Comparison of ENCODE assay signal across 8 cellular contexts in genomic region chr14:69612759-69613145, GRCh38. TPM values are rescaled to one million over a fixed set of nuclear protein-coding genes. Genes with fewer than 3 reads are reported as not detected.
DNase-seq lines count a peak whose midpoint lies in the region; ATAC-seq lines count a peak whose summit lies in the region.

No MANE protein-coding gene starts in this region.

- peak overlapping the region; percentile 78 for H3K4me3 ChIP-seq in CD8-positive, alpha-beta memory T cell (ENCODE audit: low read length)
- peak overlapping the region; percentile 76 for H3K4me3 ChIP-seq in Karpas-422 (ENCODE audit: low read length)
- H3K4me3 ChIP-seq in mucosa of stomach (ENCODE audit: low read length) = peak overlapping the region; percentile 92

- H3K9me2 ChIP-seq in Karpas-422 (replicated peaks; ENCODE audit: insufficient read depth, low read length) = no peaks in the 10 kb centered on the region

- H3K4me1 Mint-ChIP-seq in CD8-positive, alpha-beta memory T cell = peaks cover 68 to 70% (median 70%) of the 10 kb centered on the region in 3 donors

- H3K79me2 ChIP-seq in Karpas-422 (ENCODE audit: low read length) = peaks cover 50% of the 10 kb centered on the region

- H3K36me3 ChIP-seq in CD8-positive, alpha-beta memory T cell (ENCODE audit: insufficient read depth, low read length) = no peaks in the 10 kb centered on the region
- H3K36me3 ChIP-seq in Karpas-422 (ENCODE audit: insufficient read depth, low read length) = peaks cover 14% of the 10 kb centered on the region
- H3K36me3 ChIP-seq in mucosa of stomach (ENCODE audit: control insufficient read depth, insufficient read depth, low read length) = no peaks in the 10 kb centered on the region

- H3K36me3 Mint-ChIP-seq in CD8-positive, alpha-beta memory T cell = peaks cover 0 to 3% (median 3%) of the 10 kb centered on the region in 3 donors

- intact Hi-C loops in sciatic nerve (cut with DNase I) = no loop called here

- ATAC-seq in sciatic nerve (no peak), HG03025 (IDR thresholded peaks at IDR 0.05; ENCODE audit: low FRiP score, unreplicated experiment) (no peak)

- peak overlapping the region; percentile 95 to 100 (median 100) for H3K27ac Mint-ChIP-seq in CD8-positive, alpha-beta memory T cell

- peak in 1 of 5 donors; percentile 16 for DNase-seq in CD8-positive, alpha-beta memory T cell
- no peak for DNase-seq in Karpas-422
- peak in 1 of 61 donors; percentile 43 for DNase-seq in caudate nucleus (lab: John Stamatoyannopoulos, UW)
- no peak for DNase-seq in sciatic nerve (ENCODE audit: low spot score)
- DNase-seq in NCI-H187 treated with DMSO at 0.1 percent for 48 hours (lab: John Stamatoyannopoulos, UW) = no peak
- DNase-seq in UCSD-AML1 (lab: John Stamatoyannopoulos, UW; ENCODE audit: unreplicated experiment) = no peak

- H2AFZ ChIP-seq in Karpas-422 (ENCODE audit: low read length) = no peak overlapping the region

- POLR2A ChIA-PET in CD8-positive, alpha-beta memory T cell (lab: Charles Lee) = interaction anchor here (0.7 to 3.2 kb wide), 4 partner anchors 12 to 154 kb away, joined by 3 to 30 read pairs (median 4); partner anchors contain the start of gene SRSF5

- H3K27ac ChIP-seq in CD8-positive, alpha-beta memory T cell (ENCODE audit: low read depth, low read length) = peak overlapping the region; percentile 66
- peak overlapping the region; percentile 97 for H3K27ac ChIP-seq in Karpas-422 (ENCODE audit: low read length)
- H3K27ac ChIP-seq in caudate nucleus (ENCODE audit: low read depth, low read length) = peak overlapping the region; percentile 81

- H3K9ac ChIP-seq in Karpas-422 (ENCODE audit: low read length) (peak overlapping the region; percentile 90), mucosa of stomach (ENCODE audit: low read length) (peak overlapping the region; percentile 95)

- H3K27me3 ChIP-seq in CD8-positive, alpha-beta memory T cell (ENCODE audit: insufficient read depth, low read length, poor library complexity, severe bottlenecking) = no peaks in the 10 kb centered on the region
- H3K27me3 ChIP-seq in Karpas-422 (ENCODE audit: low read length) (no peaks in the 10 kb centered on the region), mucosa of stomach (ENCODE audit: control insufficient read depth, insufficient read depth, low read length) (no peaks in the 10 kb centered on the region)

- H3K4me1 ChIP-seq in CD8-positive, alpha-beta memory T cell (ENCODE audit: insufficient read depth, low read length) = peaks cover 73% of the 10 kb centered on the region
- H3K4me1 ChIP-seq in Karpas-422 (ENCODE audit: low read length) (peaks cover 71% of the 10 kb centered on the region), mucosa of stomach (ENCODE audit: control insufficient read depth, insufficient read depth, low read length) (peaks cover 52% of the 10 kb centered on the region)

- no peaks in the 10 kb centered on the region for H4K20me1 ChIP-seq in Karpas-422 (ENCODE audit: insufficient read depth, low read depth, low read length)

- H3K4me2 ChIP-seq in Karpas-422 (ENCODE audit: low read depth, low read length, poor library complexity, severe bottlenecking) = peak overlapping the region; percentile 86

- no peaks in the 10 kb centered on the region for H3K9me3 ChIP-seq in CD8-positive, alpha-beta memory T cell (ENCODE audit: low read length)
- no peaks in the 10 kb centered on the region for H3K9me3 ChIP-seq in Karpas-422 (ENCODE audit: low read length)
- no peaks in the 10 kb centered on the region for H3K9me3 ChIP-seq in mucosa of stomach (ENCODE audit: control insufficient read depth, low read length)

- CTCF ChIA-PET in CD8-positive, alpha-beta memory T cell (lab: Charles Lee) = interaction anchor here (0.6 to 1.8 kb wide), 5 partner anchors 9 to 115 kb away, joined by 3 to 6 read pairs (median 3); no protein-coding TSS in a partner anchor

- H3K9me3 Mint-ChIP-seq in CD8-positive, alpha-beta memory T cell = no peaks in the 10 kb centered on the region

- peaks cover 0 to 5% of the 10 kb centered on the region in 2 donors for H3K27me3 Mint-ChIP-seq in CD8-positive, alpha-beta memory T cell

- peak overlapping the region; percentile 86 to 99 (median 91) for H3K4me3 Mint-ChIP-seq in CD8-positive, alpha-beta memory T cell

RNA-seq across cellular contexts. Expression of gene SUSD6, which starts 1.4 kb away (rescaled TPM):
- 10 to 100 TPM; 51.4 to 53.9 TPM for total RNA-seq in CD8-positive, alpha-beta memory T cell
- polyA plus RNA-seq in CD8-positive, alpha-beta memory T cell = 9.3 TPM
- 43.8 and 46.0 TPM in 2 replicates for total RNA-seq in Karpas-422 (2014; rRNA removed; shearing (Covaris generic); ENCODE audit: low replicate concordance)
- 68.9 TPM for total RNA-seq in sciatic nerve

RNA-seq across cellular contexts. Expression of gene CCDC177, which starts 38.1 kb away (rescaled TPM):
- total RNA-seq in CD8-positive, alpha-beta memory T cell = not detected
- not detected for polyA plus RNA-seq in CD8-positive, alpha-beta memory T cell
- not detected in 2 replicates for total RNA-seq in Karpas-422 (2014; rRNA removed; shearing (Covaris generic); ENCODE audit: low replicate concordance)
- total RNA-seq in sciatic nerve = not detected
